12 cellular contexts compared by ENCODE assay signal in the genomic region with DNA sequence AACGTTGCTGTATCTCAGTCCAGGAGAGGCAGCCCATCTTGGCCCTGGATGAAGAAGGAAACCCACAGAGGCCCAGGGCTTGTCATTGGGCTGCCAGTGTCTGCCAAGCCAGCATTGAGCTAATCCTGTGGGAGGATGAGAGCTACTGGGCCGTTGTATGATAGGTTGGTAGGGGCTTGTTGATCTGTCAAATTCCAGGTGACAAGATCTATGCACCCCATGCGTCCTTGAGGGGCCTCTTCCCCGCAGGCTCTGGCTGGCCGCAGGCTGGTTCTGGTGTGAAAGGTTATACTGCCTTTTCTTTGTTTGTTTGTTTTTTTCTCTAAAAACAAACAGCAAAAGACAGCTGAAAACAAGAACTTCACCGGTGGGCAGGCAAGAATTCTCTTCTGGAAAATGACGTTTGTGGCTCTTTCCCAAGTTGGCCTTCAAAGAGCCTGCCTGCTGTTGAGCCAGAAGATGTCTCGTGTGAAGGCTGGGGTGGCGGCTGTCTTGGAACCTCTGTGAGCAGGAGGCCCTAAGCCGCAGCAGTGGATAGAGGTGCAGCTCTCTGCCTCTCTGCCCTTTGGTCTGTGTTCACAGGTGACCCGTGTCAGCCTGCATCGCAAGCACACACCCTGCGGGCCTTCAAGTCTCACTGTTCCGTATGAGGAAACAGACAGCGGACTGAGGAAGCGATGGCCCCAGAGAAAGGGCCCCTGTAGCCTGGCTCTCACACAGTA. TPM values are rescaled to one million over a fixed set of nuclear protein-coding genes. Genes with fewer than 3 reads are reported as not detected.
A peak's percentile ranks its signal among the peaks of the same experiment; 100 is the strongest.
DNase-seq lines count a peak whose midpoint lies in the region; ATAC-seq, FAIRE-seq and TF ChIP-seq lines count a peak whose summit lies in the region.
"Had no signal": no experiment of that assay in that cellular context is flagged by ENCODE, and none has a peak within 500 bp of the region (broad histone marks: within the 10 kb centered on the region; RNA-seq: fewer than 3 reads in every experiment).

No MANE protein-coding gene starts in this region.

- in situ Hi-C loops in GM23248 (cut with MboI) (no loop called here), gastrocnemius medialis (cut with MboI; ENCODE audit: low sequenced_read_pairs in 4 of 4) (loop anchor here in 1 of 4 donors (10.0 kb wide), 1 partner anchor 69 kb away; a partner anchor contains a TSS)

- intact Hi-C loops in gastrocnemius medialis (cut with DNase I; ENCODE audit: low total_unique reads), result no loop called here

- H3K4me1 ChIP-seq in GM23248 (ENCODE audit: insufficient read depth) (peaks cover 15% of the 10 kb centered on the region), astrocyte (ENCODE audit: insufficient read depth, low read length) (peaks cover 33% of the 10 kb centered on the region), gastrocnemius medialis (peaks cover 45 to 46% of the 10 kb centered on the region in 2 donors)

- H3F3A ChIP-seq in GM23248 (ENCODE audit: insufficient read depth), result peaks cover 4% of the 10 kb centered on the region; the same call in 1 of the 2 replicates

- no peaks in the 10 kb centered on the region for H3K9me3 ChIP-seq in GM23248 (ENCODE audit: low read depth)
- no peaks in the 10 kb centered on the region for H3K9me3 ChIP-seq in astrocyte (ENCODE audit: insufficient read depth, low read depth, low read length)
- no peaks in the 10 kb centered on the region for H3K9me3 ChIP-seq in gastrocnemius medialis

- FAIRE-seq in astrocyte (lab: Jason Lieb, UNC), result no peak

- peak overlapping the region; percentile 19 for H3K27ac Mint-ChIP-seq in astrocyte (ENCODE audit: unreplicated experiment)
- H3K27ac Mint-ChIP-seq in immature natural killer cell, result peak overlapping the region; percentile 72 to 88 (median 85)

- H3K9me3 Mint-ChIP-seq in astrocyte (ENCODE audit: unreplicated experiment) (no peaks in the 10 kb centered on the region), immature natural killer cell (no peaks in the 10 kb centered on the region)

- H3K36me3 Mint-ChIP-seq in astrocyte (ENCODE audit: low read depth, unreplicated experiment), result peaks cover 21% of the 10 kb centered on the region
- H3K36me3 Mint-ChIP-seq in immature natural killer cell, result peaks cover 10 to 31% (median 14%) of the 10 kb centered on the region in 3 donors

- no peak overlapping the region for H3K4me3 ChIP-seq in GM23248
- no peak overlapping the region for H3K4me3 ChIP-seq in astrocyte (ENCODE audit: insufficient read depth, low read depth, low read length)
- H3K4me3 ChIP-seq in gastrocnemius medialis, result no peak overlapping the region

- DNase-seq in GM23248 (peak; percentile 28), astrocyte (ENCODE audit: low read depth) (peak; percentile 55), immature natural killer cell (no peak), gastrocnemius medialis (no peak), HCEC 1CT (no peak), SIG-M5 treated with dmso at 0.1 percent for 504 hours (lab: John Stamatoyannopoulos, UW; ENCODE audit: unreplicated experiment) (no peak)
- DNase-seq: amygdala, DMS153, KG1, NCI-H69 had no signal

- H3K27ac ChIP-seq in GM23248 (no peak overlapping the region), astrocyte (ENCODE audit: low read depth, low read length) (peak overlapping the region; percentile 95), gastrocnemius medialis (peak overlapping the region; percentile 84 to 89 (median 86))

- H3K4me3 Mint-ChIP-seq in astrocyte (ENCODE audit: unreplicated experiment), result no peak overlapping the region
- H3K4me3 Mint-ChIP-seq in immature natural killer cell, result peak overlapping the region in 3 of 5 donors; percentile 17 to 73 (median 39)

- H3K4me2 ChIP-seq in GM23248 (ENCODE audit: unreplicated experiment), result no peak overlapping the region
- H3K4me2 ChIP-seq in astrocyte (ENCODE audit: low read length), result peak overlapping the region; percentile 73

- no peaks in the 10 kb centered on the region for H3K9me2 ChIP-seq in GM23248 (ENCODE audit: insufficient read depth)

- H3K36me3 ChIP-seq in GM23248 (ENCODE audit: low read depth), result peaks cover 33% of the 10 kb centered on the region; the same call in 1 of the 2 replicates
- H3K36me3 ChIP-seq in astrocyte (ENCODE audit: insufficient read depth, low read length), result peaks cover 20% of the 10 kb centered on the region
- peaks cover 0 to 46% of the 10 kb centered on the region in 2 donors for H3K36me3 ChIP-seq in gastrocnemius medialis

- TF ChIP-seq POLR2A in gastrocnemius medialis (IDR thresholded peaks at IDR 0.05), result no peak

- TF ChIP-seq CTCF in astrocyte (IDR thresholded peaks at IDR 0.05; ENCODE audit: insufficient read depth, low read depth, low read length) (no peak), gastrocnemius medialis (IDR thresholded peaks at IDR 0.05 in 4 of 5, conservative IDR thresholded peaks at IDR 0.05 in 1 of 5) (no peak)

- peaks cover 28% of the 10 kb centered on the region for H3K4me1 Mint-ChIP-seq in astrocyte (ENCODE audit: low read depth, unreplicated experiment)
- peaks cover 46 to 60% of the 10 kb centered on the region in 2 donors for H3K4me1 Mint-ChIP-seq in immature natural killer cell

- no peaks in the 10 kb centered on the region for H4K20me1 ChIP-seq in GM23248 (ENCODE audit: insufficient read depth)
- H4K20me1 ChIP-seq in astrocyte (ENCODE audit: insufficient read depth, low read length), result peaks cover 1% of the 10 kb centered on the region

- H3K9ac ChIP-seq in GM23248 (no peak overlapping the region), astrocyte (ENCODE audit: low read length) (peak overlapping the region; percentile 83)

- no peaks in the 10 kb centered on the region for H3K27me3 ChIP-seq in GM23248 (replicated peaks; ENCODE audit: insufficient read depth)
- no peaks in the 10 kb centered on the region for H3K27me3 ChIP-seq in astrocyte (ENCODE audit: insufficient read depth, low read length)
- H3K27me3 ChIP-seq in gastrocnemius medialis, result no peaks in the 10 kb centered on the region

- ATAC-seq in gastrocnemius medialis (no peak), GM18511 (IDR thresholded peaks at IDR 0.05; ENCODE audit: unreplicated experiment) (no peak), HG03196 (IDR thresholded peaks at IDR 0.05; ENCODE audit: unreplicated experiment) (no peak)

- 67 to 68% methylated on average over 16 of the region's 16 CpGs for WGBS in GM23248 (ENCODE audit: low coverage in 1 of 2, low lambda C conversion rate in 2 of 2, missing lambda C conversion rate in 2 of 2), 2 experiments

- H2AFZ ChIP-seq in GM23248, result no peak overlapping the region
- H2AFZ ChIP-seq in astrocyte (ENCODE audit: low read depth, low read length), result no peak overlapping the region

- H3K79me2 ChIP-seq in GM23248 (ENCODE audit: insufficient read depth), result peaks cover 11% of the 10 kb centered on the region
- no peaks in the 10 kb centered on the region for H3K79me2 ChIP-seq in astrocyte (ENCODE audit: insufficient read depth, low read length)

- no peaks in the 10 kb centered on the region for H3K27me3 Mint-ChIP-seq in astrocyte (ENCODE audit: low read depth, unreplicated experiment)
- peaks cover 0 to 2% (median 0%) of the 10 kb centered on the region in 3 donors for H3K27me3 Mint-ChIP-seq in immature natural killer cell (ENCODE audit: low read depth in 3 of 3)

RNA-seq across cellular contexts. Expression of a gene that starts 23.3 kb away (rescaled TPM):
- not detected in 2 replicates for total RNA-seq in GM23248 (2014; rRNA removed; shearing (Covaris generic))
- polyA plus RNA-seq in GM23248 (2016; fragmentation: Nextera tagmentation; extraction: Ambion mirVana) (not detected in 2 replicates), immature natural killer cell (under 1 TPM in 1 of 3 donors, not detected in 2; 0.12 TPM)
- total RNA-seq in astrocyte (not detected in 2 replicates), gastrocnemius medialis (1 to 10 TPM in 1 of 4 donors, not detected in 3; 4.2 TPM)

RNA-seq across cellular contexts. Expression of a gene that starts 40.2 kb away (rescaled TPM):
- 26.8 and 30.5 TPM in 2 replicates for total RNA-seq in GM23248 (2014; rRNA removed; shearing (Covaris generic))
- polyA plus RNA-seq in GM23248 (2016; fragmentation: Nextera tagmentation; extraction: Ambion mirVana), result 33.2 and 37.8 TPM in 2 replicates
- 10.9 and 11.3 TPM in 2 replicates for total RNA-seq in astrocyte
- polyA plus RNA-seq in immature natural killer cell, result 10 to 100 TPM; 36.9 to 64.3 (median 51.8) TPM
- 10 to 100 TPM; 18.1 to 38.2 (median 27.1) TPM for total RNA-seq in gastrocnemius medialis

RNA-seq across cellular contexts. Expression of a gene that starts 55.4 kb away (rescaled TPM):
- 1.3 and 2.3 TPM in 2 replicates for total RNA-seq in GM23248 (2014; rRNA removed; shearing (Covaris generic))
- polyA plus RNA-seq in GM23248 (2016; fragmentation: Nextera tagmentation; extraction: Ambion mirVana) (0.49 and 1.2 TPM in 2 replicates), immature natural killer cell (under 1 TPM in 1 of 3 donors, not detected in 2; 0.30 TPM)
- total RNA-seq in astrocyte (0.34 and 0.64 TPM in 2 replicates), gastrocnemius medialis (1 to 10 TPM in 3 of 4 donors, under 1 TPM in 1; 0.91 to 5.6 (median 4.8) TPM)

Comparison
In these comparisons a context has a peak if more than half of its experiments do, and no peak if none do; other contexts are left out.
1. DNase-seq: peak in GM23248 (single experiment) and astrocyte (single experiment); none in immature natural killer cell (0 of 3), gastrocnemius medialis (0 of 2), HCEC 1CT (single experiment) and SIG-M5 treated with dmso at 0.1 percent for 504 hours (single experiment).